Comparison of ENCODE assay signal across 9 cellular contexts in genomic region chr9:96241391-96241809, GRCh38.
DNase-seq lines count a peak whose midpoint lies in the region; ATAC-seq and TF ChIP-seq lines count a peak whose summit lies in the region.
"Had no signal": no experiment of that assay in that cellular context is flagged by ENCODE, and none has a peak within 500 bp of the region (broad histone marks: within the 10 kb centered on the region; RNA-seq: fewer than 3 reads in every experiment).

No MANE protein-coding gene starts in this region.

- no peak overlapping the region for H3K4me2 ChIP-seq in hepatocyte

- DNase-seq in A172 (ENCODE audit: low spot score) (peak; percentile 96), SW480 (ENCODE audit: low spot score) (peak; percentile 99), RKO (ENCODE audit: low spot score) (no peak), hepatocyte (ENCODE audit: low spot score) (no peak)
- peak in 1 of 2 donors; percentile 28 for DNase-seq in central memory CD8-positive, alpha-beta T cell (ENCODE audit: low spot score in 2 of 2)

- H3K36me3 ChIP-seq in hepatocyte (replicated peaks; ENCODE audit: insufficient read depth, low read depth) = no peaks in the 10 kb centered on the region
- H3K36me3 ChIP-seq: BLaER1 treated with 17β-estradiol and CSF1 and Interleukin-3, amounts not matched to agents 10 nM and 100 nM had no signal

- WGBS in hepatocyte (ENCODE audit: low lambda C conversion rate, missing lambda C conversion rate) = 82% methylated on average over 3 of the region's 3 CpGs

- TF ChIP-seq CTCF in hepatocyte (IDR thresholded peaks at IDR 0.05; ENCODE audit: poor library complexity) = no peak

- no peak overlapping the region for H3K27ac ChIP-seq in hepatocyte
- H3K27ac ChIP-seq: BLaER1 treated with 17β-estradiol and CSF1 and Interleukin-3, amounts not matched to agents 10 nM and 100 nM had no signal

- H3K4me1 Mint-ChIP-seq in central memory CD8-positive, alpha-beta T cell = peaks cover 26% of the 10 kb centered on the region

- H2AFZ ChIP-seq in hepatocyte = no peak overlapping the region

- peaks cover 7% of the 10 kb centered on the region for H3K36me3 Mint-ChIP-seq in central memory CD8-positive, alpha-beta T cell (ENCODE audit: insufficient read depth)

- H3K4me1 ChIP-seq in hepatocyte (ENCODE audit: insufficient read depth) = no peaks in the 10 kb centered on the region

- no peaks in the 10 kb centered on the region for H3K9me2 ChIP-seq in hepatocyte (replicated peaks; ENCODE audit: insufficient read depth)

- H3K4me3 Mint-ChIP-seq in central memory CD8-positive, alpha-beta T cell = no peak overlapping the region

- no peak overlapping the region for H3K4me3 ChIP-seq in hepatocyte
- H3K4me3 ChIP-seq: BLaER1 treated with 17β-estradiol and CSF1 and Interleukin-3, amounts not matched to agents 10 nM and 100 nM had no signal

- no peaks in the 10 kb centered on the region for H3K9me3 Mint-ChIP-seq in central memory CD8-positive, alpha-beta T cell

- ATAC-seq in GM21423 (IDR thresholded peaks at IDR 0.05; ENCODE audit: unreplicated experiment) (peak; percentile 53), HG02623 (IDR thresholded peaks at IDR 0.05; ENCODE audit: unreplicated experiment) (no peak), HG02571 (IDR thresholded peaks at IDR 0.05; ENCODE audit: unreplicated experiment) (no peak)
- peak; percentile 75 for ATAC-seq in central memory CD8-positive, alpha-beta T cell (replicated peaks; ENCODE audit: extremely low read depth, poor library complexity, severe bottlenecking)

- no peaks in the 10 kb centered on the region for H3K9me3 ChIP-seq in hepatocyte (ENCODE audit: low read depth)
- H3K9me3 ChIP-seq: BLaER1 treated with 17β-estradiol and CSF1 and Interleukin-3, amounts not matched to agents 10 nM and 100 nM had no signal

- peaks cover 89% of the 10 kb centered on the region for H3K27me3 Mint-ChIP-seq in central memory CD8-positive, alpha-beta T cell

- peak overlapping the region; percentile 41 for H3K27ac Mint-ChIP-seq in central memory CD8-positive, alpha-beta T cell (ENCODE audit: low read depth)

- no peaks in the 10 kb centered on the region for H3K79me2 ChIP-seq in hepatocyte

- no peaks in the 10 kb centered on the region for H3K27me3 ChIP-seq in hepatocyte

- H4K20me1 ChIP-seq in hepatocyte (ENCODE audit: insufficient read depth, poor library complexity, severe bottlenecking) = no peaks in the 10 kb centered on the region
- H4K20me1 ChIP-seq: BLaER1 treated with 17β-estradiol and CSF1 and Interleukin-3, amounts not matched to agents 10 nM and 100 nM had no signal

Comparison
In these comparisons a context has a peak if more than half of its experiments do, and no peak if none do; other contexts are left out.
1. DNase-seq: peak in A172 (single experiment) and SW480 (single experiment); none in RKO (single experiment) and hepatocyte (single experiment).
2. ATAC-seq: peak in GM21423 (single experiment) and central memory CD8-positive, alpha-beta T cell (single experiment); none in HG02623 (single experiment) and HG02571 (single experiment).